In the genomic region with DNA sequence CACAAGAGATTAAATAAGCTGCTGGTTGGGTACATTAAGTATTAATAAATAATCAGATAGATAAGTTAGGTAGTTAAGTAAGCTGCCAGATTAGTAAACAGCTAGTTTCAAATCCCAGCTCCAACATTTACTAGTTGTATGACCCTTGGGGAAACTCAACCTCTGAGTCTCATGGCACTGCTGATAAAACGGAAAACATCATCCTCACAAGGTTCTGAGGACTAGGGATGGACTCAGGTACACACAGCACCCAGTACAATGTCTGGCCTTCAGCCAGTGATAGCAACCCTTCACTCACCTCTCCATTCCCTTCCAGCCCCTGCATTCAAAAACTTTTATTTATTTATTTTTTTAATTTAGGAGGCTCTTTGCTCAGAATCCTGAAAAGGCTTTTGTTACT, we compare ENCODE assay signal across 8 cellular contexts. TPM values are rescaled to one million over a fixed set of nuclear protein-coding genes. Genes with fewer than 3 reads are reported as not detected.
DNase-seq lines count a peak whose midpoint lies in the region; ATAC-seq and TF ChIP-seq lines count a peak whose summit lies in the region.
"Had no signal": no experiment of that assay in that cellular context is flagged by ENCODE, and none has a peak within 500 bp of the region (broad histone marks: within the 10 kb centered on the region; RNA-seq: fewer than 3 reads in every experiment).

No MANE protein-coding gene starts in this region.

- H4K20me1 ChIP-seq in GM23248 (ENCODE audit: insufficient read depth), result no peaks in the 10 kb centered on the region

- WGBS in GM23248 (ENCODE audit: low coverage in 1 of 2, low lambda C conversion rate in 2 of 2, missing lambda C conversion rate in 2 of 2), 2 experiments, result 50 to 56% methylated on average over 1 of the region's 1 CpG
- 61 to 72% methylated on average over 1 of the region's 1 CpG for WGBS in esophagus, 2 donors
- 71 to 83% (median 76%) methylated on average over 1 of the region's 1 CpG for WGBS in spleen, 5 donors

- H3K4me3 ChIP-seq in GM23248 (0 out of 2 replicates have a peak overlapping the region, but pooled peaks have one; percentile 12), RWPE2 (ENCODE audit: severe bottlenecking) (no peak overlapping the region), esophagus (ENCODE audit: low read depth in 1 of 2, low read length in 2 of 2) (no peak overlapping the region), spleen (no peak overlapping the region)

- H3K36me3 ChIP-seq in GM23248 (ENCODE audit: low read depth) (no peaks in the 10 kb centered on the region), RWPE2 (ENCODE audit: low read depth) (0 out of 2 replicates have a peak, but pooled peaks cover 3% of the 10 kb centered on the region), esophagus (ENCODE audit: control insufficient read depth in 2 of 2, insufficient read depth in 2 of 2, low read length in 1 of 2) (no peaks in the 10 kb centered on the region), spleen (no peaks in the 10 kb centered on the region)

- H3K27me3 ChIP-seq in GM23248 (replicated peaks; ENCODE audit: insufficient read depth), result no peaks in the 10 kb centered on the region
- H3K27me3 ChIP-seq in RWPE2 (ENCODE audit: insufficient read depth, poor library complexity, severe bottlenecking), result no peaks in the 10 kb centered on the region
- H3K27me3 ChIP-seq in esophagus (ENCODE audit: control insufficient read depth in 1 of 2, insufficient read depth in 2 of 2, low read length in 2 of 2), result no peaks in the 10 kb centered on the region
- H3K27me3 ChIP-seq in spleen (replicated peaks in 1 of 7), result no peaks in the 10 kb centered on the region

- peak overlapping the region; percentile 34; the same call in 1 of the 2 replicates for H3K9ac ChIP-seq in GM23248

- ATAC-seq in RWPE2 (ENCODE audit: low read depth), result no peak
- no peak for ATAC-seq in HG02870 (IDR thresholded peaks at IDR 0.05; ENCODE audit: unreplicated experiment)
- ATAC-seq in HG03280 (IDR thresholded peaks at IDR 0.05; ENCODE audit: unreplicated experiment), result no peak

- H3F3A ChIP-seq in GM23248 (ENCODE audit: insufficient read depth), result peaks cover 26% of the 10 kb centered on the region

- in situ Hi-C loops in GM23248 (cut with MboI), result no loop called here

- intact Hi-C loops in spleen (cut with DNase I; ENCODE audit: low total_unique reads), result no loop called here

- TF ChIP-seq CTCF in RWPE2 (IDR thresholded peaks at IDR 0.05; ENCODE audit: poor library complexity, severe bottlenecking) (no peak), spleen (IDR thresholded peaks at IDR 0.05 in 8 of 11, conservative IDR thresholded peaks at IDR 0.05 in 3 of 11) (no peak)

- no peaks in the 10 kb centered on the region for H3K9me2 ChIP-seq in GM23248 (ENCODE audit: insufficient read depth)

- H3K9me3 ChIP-seq in GM23248 (ENCODE audit: low read depth), result no peaks in the 10 kb centered on the region
- no peaks in the 10 kb centered on the region for H3K9me3 ChIP-seq in RWPE2 (ENCODE audit: severe bottlenecking)
- H3K9me3 ChIP-seq in esophagus (ENCODE audit: control insufficient read depth in 2 of 2, insufficient read depth in 1 of 2, low read depth in 1 of 2, low read length in 1 of 2), result no peaks in the 10 kb centered on the region
- no peaks in the 10 kb centered on the region for H3K9me3 ChIP-seq in spleen

- peak overlapping the region; percentile 63 for H3K27ac ChIP-seq in GM23248
- H3K27ac ChIP-seq in RWPE2 (ENCODE audit: poor library complexity, severe bottlenecking), result peak overlapping the region; percentile 94
- H3K27ac ChIP-seq in esophagus (ENCODE audit: low read depth in 2 of 2, low read length in 1 of 2), result peak overlapping the region; percentile 90
- H3K27ac ChIP-seq in spleen, result peak overlapping the region; percentile 29 to 82 (median 74)

- H3K79me2 ChIP-seq in GM23248 (ENCODE audit: insufficient read depth), result no peaks in the 10 kb centered on the region

- DNase-seq in GM23248 (no peak), RWPE2 (ENCODE audit: low spot score) (no peak), spleen (no peak)
- DNase-seq in stimulated activated CD4-positive, alpha-beta T cell treated with anti-CD3 and anti-CD28 coated beads, Interleukin-2, amount 100 ng/mL, for 48 hours, result no peak
- DNase-seq: NCI-H526 had no signal

- H2AFZ ChIP-seq in GM23248, result no peak overlapping the region

- peaks cover 24% of the 10 kb centered on the region for H3K4me1 ChIP-seq in GM23248 (ENCODE audit: insufficient read depth)
- peaks cover 44% of the 10 kb centered on the region for H3K4me1 ChIP-seq in RWPE2 (ENCODE audit: insufficient read depth, poor library complexity, severe bottlenecking)
- no peaks in the 10 kb centered on the region for H3K4me1 ChIP-seq in esophagus (ENCODE audit: control insufficient read depth in 2 of 2, insufficient read depth in 2 of 2, low read length in 1 of 2)
- H3K4me1 ChIP-seq in spleen, result peaks cover 12 to 23% (median 18%) of the 10 kb centered on the region in 6 donors

- peak overlapping the region; percentile 77 for H3K4me2 ChIP-seq in GM23248 (ENCODE audit: unreplicated experiment)

- no peak for TF ChIP-seq POLR2A in spleen (IDR thresholded peaks at IDR 0.05)

RNA-seq across cellular contexts. Expression of a gene that starts 32.3 kb away (rescaled TPM):
- 1.3 and 2.7 TPM in 2 replicates for total RNA-seq in GM23248 (2014; rRNA removed; shearing (Covaris generic))
- polyA plus RNA-seq in GM23248 (2016; fragmentation: Nextera tagmentation; extraction: Ambion mirVana) (1.8 TPM in 2 replicates), esophagus (10 to 100 TPM; 19.8 to 21.6 TPM), spleen (1 to 10 TPM in 2 of 3 donors, under 1 TPM in 1; 0.61 to 1.2 (median 1.0) TPM)
- 10 to 100 TPM in 1 of 7 donors, 1 to 10 TPM in 6; 2.2 to 11.9 (median 6.2) TPM for total RNA-seq in spleen
